8 cellular contexts compared by ENCODE assay signal in the genomic region with DNA sequence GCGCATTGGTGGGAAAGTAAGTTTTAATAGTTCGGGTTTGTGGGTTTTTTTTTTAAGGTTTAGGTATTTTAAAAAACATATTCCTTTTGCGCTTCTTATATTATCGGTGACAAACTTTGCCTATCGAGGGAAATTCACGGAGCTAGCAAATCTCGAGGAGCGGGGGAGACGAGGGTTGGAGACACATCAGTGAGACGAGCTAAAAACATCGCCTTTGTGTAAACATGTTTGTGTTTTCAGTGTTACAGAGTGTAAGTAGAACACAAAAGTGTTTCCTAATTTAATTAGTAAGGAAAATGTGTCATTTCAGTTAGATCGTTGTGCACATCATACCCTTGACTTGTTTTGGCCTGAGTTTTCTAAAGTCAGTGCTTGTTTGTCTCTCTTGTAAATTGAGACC. TPM values are rescaled to one million over a fixed set of nuclear protein-coding genes. Genes with fewer than 3 reads are reported as not detected.
DNase-seq lines count a peak whose midpoint lies in the region; ATAC-seq and TF ChIP-seq lines count a peak whose summit lies in the region.

No MANE protein-coding gene starts in this region.

- H3K27me3 Mint-ChIP-seq in central memory CD8-positive, alpha-beta T cell: peaks cover 13% of the 10 kb centered on the region

- peaks cover 40% of the 10 kb centered on the region for H3K4me1 Mint-ChIP-seq in central memory CD8-positive, alpha-beta T cell

- H3K27me3 ChIP-seq in muscle layer of duodenum (ENCODE audit: low read depth, low read length): no peaks in the 10 kb centered on the region

- H3K9me3 ChIP-seq in muscle layer of duodenum (ENCODE audit: control insufficient read depth in 1 of 2, low read length in 2 of 2): no peaks in the 10 kb centered on the region

- H3K9me3 Mint-ChIP-seq in central memory CD8-positive, alpha-beta T cell: no peaks in the 10 kb centered on the region

- no peak for TF ChIP-seq CTCF in AG09309 (IDR thresholded peaks at IDR 0.05; ENCODE audit: control insufficient read depth, insufficient read depth, low read depth, low read length, missing control alignments)

- H3K27ac Mint-ChIP-seq in central memory CD8-positive, alpha-beta T cell (ENCODE audit: low read depth): peak overlapping the region; percentile 99

- peak overlapping the region; percentile 91 for H3K4me3 ChIP-seq in AG09309 (ENCODE audit: control insufficient read depth, low read depth, low read length)
- H3K4me3 ChIP-seq in Jurkat, Clone E6-1 (ENCODE audit: low read length): peak overlapping the region; percentile 74
- peak overlapping the region; percentile 82 to 96 for H3K4me3 ChIP-seq in muscle layer of duodenum (ENCODE audit: low read depth in 1 of 2, low read length in 2 of 2)

- H3K4me3 Mint-ChIP-seq in central memory CD8-positive, alpha-beta T cell: peak overlapping the region; percentile 97

- no peak for DNase-seq in AG09309 (ENCODE audit: low read depth)
- DNase-seq in Jurkat, Clone E6-1 (ENCODE audit: low read depth, low spot score): no peak
- DNase-seq in central memory CD8-positive, alpha-beta T cell (ENCODE audit: low spot score in 2 of 2): no peak
- no peak for DNase-seq in stimulated activated CD4-positive, alpha-beta T cell treated with anti-CD3 and anti-CD28 coated beads, Interleukin-2, amount 100 ng/mL, for 48 hours
- no peak for DNase-seq in iPS-NIHi7 (ENCODE audit: extremely low spot score)

- peaks cover 52% of the 10 kb centered on the region for H3K36me3 Mint-ChIP-seq in central memory CD8-positive, alpha-beta T cell (ENCODE audit: insufficient read depth)

- ATAC-seq in central memory CD8-positive, alpha-beta T cell (replicated peaks; ENCODE audit: extremely low read depth, poor library complexity, severe bottlenecking): no peak
- ATAC-seq in GM19023 (IDR thresholded peaks at IDR 0.05; ENCODE audit: unreplicated experiment): no peak
- ATAC-seq in HG03175 (IDR thresholded peaks at IDR 0.05; ENCODE audit: unreplicated experiment): no peak

- peak overlapping the region; percentile 97 for H3K27ac ChIP-seq in muscle layer of duodenum (ENCODE audit: low read length)

- peaks cover 12 to 21% of the 10 kb centered on the region in 2 donors for H3K4me1 ChIP-seq in muscle layer of duodenum (ENCODE audit: control insufficient read depth in 1 of 2, insufficient read depth in 2 of 2, low read length in 2 of 2)

- H3K36me3 ChIP-seq in muscle layer of duodenum (ENCODE audit: control insufficient read depth in 1 of 2, insufficient read depth in 2 of 2, low read length in 2 of 2): peaks cover 30 to 33% of the 10 kb centered on the region in 2 donors

RNA-seq across cellular contexts. Expression of a gene that starts 0.9 kb away (rescaled TPM):
- 1,353 TPM for polyA plus RNA-seq in Jurkat, Clone E6-1 (2012; ENCODE audit: insufficient read depth, insufficient read length)

RNA-seq across cellular contexts. Expression of a gene that starts 50.6 kb away (rescaled TPM):
- 1.1 TPM for polyA plus RNA-seq in Jurkat, Clone E6-1 (2012; ENCODE audit: insufficient read depth, insufficient read length)
